ENCODE assay signal across 17 cellular contexts in the genomic region with DNA sequence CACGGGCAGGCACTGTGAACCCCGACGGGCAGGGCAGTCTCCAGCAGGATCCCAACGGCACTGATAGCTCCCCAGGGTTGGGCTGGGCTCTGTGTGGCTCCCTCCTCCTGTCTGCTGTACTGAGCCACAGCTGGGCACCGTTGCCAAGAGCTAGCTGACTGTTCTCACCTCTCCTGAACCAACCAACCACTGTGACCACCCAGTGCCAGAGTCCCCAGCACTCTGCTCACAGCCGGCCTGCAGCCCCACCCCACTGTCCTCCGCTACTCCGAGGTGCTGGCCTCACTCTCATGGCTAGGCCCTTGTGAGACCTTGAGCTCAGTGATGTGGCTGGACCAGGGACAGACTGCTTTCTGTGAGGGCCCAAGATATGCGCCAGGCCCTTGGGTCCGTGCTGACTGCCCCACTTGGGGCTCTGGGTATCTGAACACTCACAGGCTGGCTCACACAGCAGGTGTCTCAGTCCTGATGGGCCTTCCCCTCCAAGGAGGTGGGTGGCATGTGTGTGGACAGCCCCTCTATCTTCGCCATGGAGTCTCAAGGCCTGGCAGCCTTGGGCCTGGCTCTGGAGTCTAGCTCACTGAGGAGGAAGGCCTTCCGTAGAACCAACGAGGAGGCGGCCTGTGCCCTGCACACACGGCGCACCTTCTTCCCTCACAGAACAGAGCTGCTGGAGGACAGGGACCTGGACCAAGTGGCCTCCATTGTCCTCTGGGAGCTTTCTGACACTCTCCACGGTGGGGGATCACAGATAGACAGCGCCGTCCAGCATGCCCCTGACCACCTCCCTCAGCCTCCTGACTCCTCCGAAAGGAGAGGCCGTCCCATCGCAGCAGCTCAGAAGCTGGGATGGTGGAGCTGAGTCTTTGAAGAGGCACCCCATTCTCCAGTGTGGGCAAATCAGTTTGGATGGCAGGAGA. TPM values are rescaled to one million over a fixed set of nuclear protein-coding genes. Genes with fewer than 3 reads are reported as not detected.
DNase-seq lines count a peak whose midpoint lies in the region; ATAC-seq and TF ChIP-seq lines count a peak whose summit lies in the region.
"Had no signal": no experiment of that assay in that cellular context is flagged by ENCODE, and none has a peak within 500 bp of the region (broad histone marks: within the 10 kb centered on the region; RNA-seq: fewer than 3 reads in every experiment).

No MANE protein-coding gene starts in this region.

- H3K27me3 ChIP-seq in breast epithelium (no peaks in the 10 kb centered on the region), mammary epithelial cell (ENCODE audit: insufficient read depth, low read length) (no peaks in the 10 kb centered on the region), endodermal cell (ENCODE audit: control insufficient read depth, insufficient read depth, low read length, poor library complexity, severe bottlenecking) (no peaks in the 10 kb centered on the region)

- no peak overlapping the region for H3K4me3 Mint-ChIP-seq in endodermal cell
- H3K4me3 Mint-ChIP-seq: activated naive CD4-positive, alpha-beta T cell treated with anti-CD3 and anti-CD28 coated beads for 36 hours; neural crest cell; T-cell had no signal

- no peak overlapping the region for H3K9ac ChIP-seq in mammary epithelial cell (ENCODE audit: insufficient read depth, low read length)
- H3K9ac ChIP-seq in endodermal cell (ENCODE audit: extremely low read depth, low read length, poor library complexity, severe bottlenecking) = no peak overlapping the region

- no peaks in the 10 kb centered on the region for H3K4me1 Mint-ChIP-seq in endodermal cell
- H3K4me1 Mint-ChIP-seq: T-cell had no signal

- no peak overlapping the region for H3K27ac Mint-ChIP-seq in endodermal cell
- H3K27ac Mint-ChIP-seq: activated naive CD4-positive, alpha-beta T cell treated with anti-CD3 and anti-CD28 coated beads for 36 hours; T-cell had no signal

- H3K4me2 ChIP-seq in mammary epithelial cell (ENCODE audit: insufficient read depth, low read depth, low read length) = no peak overlapping the region

- CTCF ChIA-PET in mammary epithelial cell (lab: Charles Lee; ENCODE audit: low non-redundant PET) = no interaction called here

- in situ Hi-C loops in mammary epithelial cell (cut with MboI; ENCODE audit: low sequenced_read_pairs in 2 of 2) = no loop called here

- WGBS in mammary epithelial cell (ENCODE audit: low coverage, missing lambda C conversion rate) = 92% methylated on average over 16 of the region's 22 CpGs
- 94 to 95% methylated on average over 10 to 22 of the region's 22 CpGs for WGBS in endodermal cell (ENCODE audit: insufficient coverage in 1 of 2, insufficient read length in 1 of 2), 2 experiments

- H3K9me3 Mint-ChIP-seq in endodermal cell = no peaks in the 10 kb centered on the region
- H3K9me3 Mint-ChIP-seq: activated naive CD4-positive, alpha-beta T cell treated with anti-CD3 and anti-CD28 coated beads for 36 hours; neural crest cell; T-cell had no signal

- TF ChIP-seq POLR2A in breast epithelium (IDR thresholded peaks at IDR 0.05) = no peak

- H3K36me3 Mint-ChIP-seq in endodermal cell (ENCODE audit: low read depth) = peaks cover 49% of the 10 kb centered on the region

- no peak for TF ChIP-seq CTCF in breast epithelium (IDR thresholded peaks at IDR 0.05)
- no peak for TF ChIP-seq CTCF in mammary epithelial cell (conservative IDR thresholded peaks at IDR 0.05 in 1 of 2, IDR thresholded peaks at IDR 0.05 in 1 of 2; ENCODE audit: extremely low read depth in 1 of 2, insufficient read depth in 1 of 2, low read depth in 1 of 2, low read length in 2 of 2)
- no peak for TF ChIP-seq CTCF in endodermal cell (conservative IDR thresholded peaks at IDR 0.05)

- H3K79me2 ChIP-seq in mammary epithelial cell (ENCODE audit: insufficient read depth, low read length) = no peaks in the 10 kb centered on the region

- H3K36me3 ChIP-seq in breast epithelium (no peaks in the 10 kb centered on the region), mammary epithelial cell (ENCODE audit: insufficient read depth, low read length) (peaks cover 3% of the 10 kb centered on the region), endodermal cell (ENCODE audit: control insufficient read depth, insufficient read depth, low read length) (peaks cover 38% of the 10 kb centered on the region)

- no peaks in the 10 kb centered on the region for H3K27me3 Mint-ChIP-seq in endodermal cell (ENCODE audit: insufficient read depth)
- H3K27me3 Mint-ChIP-seq: T-cell had no signal

- H3K4me1 ChIP-seq in breast epithelium (peaks cover 0 to 4% of the 10 kb centered on the region in 2 donors), mammary epithelial cell (ENCODE audit: insufficient read depth, low read length) (peaks cover 48% of the 10 kb centered on the region), endodermal cell (ENCODE audit: control insufficient read depth, insufficient read depth, low read length) (no peaks in the 10 kb centered on the region)

- H3K4me3 ChIP-seq in breast epithelium (no peak overlapping the region), mammary epithelial cell (replicated peaks in 1 of 3; ENCODE audit: insufficient read depth in 1 of 3, low read depth in 2 of 3, low read length in 3 of 3) (no peak overlapping the region), endodermal cell (ENCODE audit: low read length) (no peak overlapping the region)

- H3K9me3 ChIP-seq in breast epithelium (no peaks in the 10 kb centered on the region), mammary epithelial cell (replicated peaks; ENCODE audit: insufficient read depth, low read length) (no peaks in the 10 kb centered on the region), endodermal cell (ENCODE audit: control insufficient read depth, low read length) (no peaks in the 10 kb centered on the region)

- dilution Hi-C loops in mammary epithelial cell (cut with HindIII; ENCODE audit: low sequenced_read_pairs) = no loop called here

- no peak for DNase-seq in breast epithelium (ENCODE audit: low spot score in 2 of 2)
- no peak for DNase-seq in mammary epithelial cell
- DNase-seq in endodermal cell = peak; percentile 38
- no peak for DNase-seq in left lobe of liver (ENCODE audit: low spot score)
- no peak for DNase-seq in GOT3 (lab: John Stamatoyannopoulos, UW)
- DNase-seq: activated naive CD4-positive, alpha-beta T cell treated with anti-CD3 and anti-CD28 coated beads for 36 hours; effector CD4-positive, alpha-beta T cell; EL; NCI-H774; T-cell had no signal

- H2AFZ ChIP-seq in mammary epithelial cell (ENCODE audit: low read depth, low read length) = no peak overlapping the region

- intact Hi-C loops in breast epithelium (cut with DNase I; ENCODE audit: low total_unique reads) (no loop called here), mammary epithelial cell (cut with micrococcal nuclease) (no loop called here)

- BruUV-seq in mammary epithelial cell (replicated peaks; lab: Mats Ljungman, UMichigan) = no TSS peak

- peak; percentile 18 for ATAC-seq in left lobe of liver
- no peak for ATAC-seq in GM21447 (IDR thresholded peaks at IDR 0.05; ENCODE audit: unreplicated experiment)
- no peak for ATAC-seq in GM21576 (IDR thresholded peaks at IDR 0.05; ENCODE audit: unreplicated experiment)
- ATAC-seq in HG02763 (IDR thresholded peaks at IDR 0.05; ENCODE audit: unreplicated experiment) = no peak
- ATAC-seq: sciatic nerve, T-cell had no signal

- H3K27ac ChIP-seq in breast epithelium (peak overlapping the region; percentile 72 to 86), mammary epithelial cell (ENCODE audit: insufficient read depth, low read depth, low read length) (no peak overlapping the region), endodermal cell (ENCODE audit: low read depth, low read length) (no peak overlapping the region)

- no peaks in the 10 kb centered on the region for H4K20me1 ChIP-seq in mammary epithelial cell (ENCODE audit: insufficient read depth, low read length)

RNA-seq across cellular contexts. Expression of a gene that starts 53.5 kb away (rescaled TPM):
- total RNA-seq in breast epithelium (under 1 TPM in 2 of 3 donors, not detected in 1; 0.32 to 0.66 TPM), mammary epithelial cell (not detected), endodermal cell (not detected), left lobe of liver (not detected)
- polyA plus RNA-seq in mammary epithelial cell = not detected
- not detected for polyA minus RNA-seq in mammary epithelial cell
- 1.1 TPM for polyA plus RNA-seq in endodermal cell (2013, experiment 1 of 2)
- polyA plus RNA-seq in endodermal cell (2013, experiment 2 of 2) = 0.21 TPM
- total RNA-seq: activated naive CD4-positive, alpha-beta T cell treated with anti-CD3 and anti-CD28 coated beads for 36 hours; fibroblast of villous mesenchyme; lung microvascular endothelial cell; neural crest cell; sciatic nerve; T-cell had no signal

Comparison
In these comparisons a context has a peak if more than half of its experiments do, and no peak if none do; other contexts are left out.
1. H3K27ac ChIP-seq: peak in breast epithelium (2 of 2); none in mammary epithelial cell (single experiment) and endodermal cell (single experiment).